8 cellular contexts compared by ENCODE assay signal in the genomic region with DNA sequence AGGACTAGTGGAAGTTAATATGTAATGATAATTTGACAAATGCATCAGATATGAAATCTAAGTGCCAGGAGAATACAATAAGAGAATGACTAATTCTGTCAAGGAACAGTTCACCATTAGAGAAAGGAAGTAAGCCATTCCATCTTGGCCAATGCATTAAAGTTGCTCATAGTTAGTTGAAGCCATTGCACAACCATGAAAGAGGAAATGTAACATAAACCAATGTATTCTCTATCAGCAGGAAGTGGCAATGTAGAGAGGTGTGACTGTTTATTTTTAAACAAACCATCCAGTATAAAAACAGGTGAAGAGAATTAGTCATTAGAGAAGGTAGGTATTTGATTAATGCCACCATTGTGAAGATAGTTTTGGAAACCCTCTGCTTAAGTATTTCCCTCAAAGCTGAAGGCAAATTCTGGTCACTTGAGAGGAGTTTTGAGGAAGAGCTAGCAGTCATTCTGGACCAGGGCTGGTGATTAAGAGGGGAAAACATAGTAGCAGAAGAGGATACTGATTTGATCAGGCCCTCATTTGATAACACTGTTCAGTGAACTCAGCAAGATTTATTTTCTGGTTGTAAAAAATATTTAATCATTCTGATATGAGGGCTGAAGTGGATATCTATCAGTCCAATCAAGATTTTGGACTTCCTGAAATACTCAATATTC. TPM values are rescaled to one million over a fixed set of nuclear protein-coding genes. Genes with fewer than 3 reads are reported as not detected.
DNase-seq lines count a peak whose midpoint lies in the region; ATAC-seq and TF ChIP-seq lines count a peak whose summit lies in the region.

No MANE protein-coding gene starts in this region.

- no peak overlapping the region for H3K27ac Mint-ChIP-seq in activated naive CD8-positive, alpha-beta T cell treated with anti-CD3 and anti-CD28 coated beads for 36 hours

- H3K4me1 ChIP-seq in PC-3 (ENCODE audit: insufficient read depth, low read length) (peaks cover 53% of the 10 kb centered on the region), suprapubic skin (peaks cover 36% of the 10 kb centered on the region)

- H3K4me2 ChIP-seq in PC-3 (ENCODE audit: low read length) = peak overlapping the region; percentile 77

- no peak for TF ChIP-seq EP300 in suprapubic skin (IDR thresholded peaks at IDR 0.05)

- peaks cover 6% of the 10 kb centered on the region for H3K4me1 Mint-ChIP-seq in activated naive CD8-positive, alpha-beta T cell treated with anti-CD3 and anti-CD28 coated beads for 36 hours

- no peaks in the 10 kb centered on the region for H3K9me3 Mint-ChIP-seq in activated naive CD8-positive, alpha-beta T cell treated with anti-CD3 and anti-CD28 coated beads for 36 hours

- H3K36me3 Mint-ChIP-seq in activated naive CD8-positive, alpha-beta T cell treated with anti-CD3 and anti-CD28 coated beads for 36 hours = no peaks in the 10 kb centered on the region

- DNase-seq in A172 (ENCODE audit: low spot score) (peak; percentile 83), PC-3 (peak; percentile 94), suprapubic skin (ENCODE audit: low spot score in 2 of 2) (no peak), NCI-H1930 (lab: John Stamatoyannopoulos, UW) (no peak), T-helper 9 cell (no peak)
- DNase-seq in activated naive CD8-positive, alpha-beta T cell treated with anti-CD3 and anti-CD28 coated beads for 36 hours = no peak

- H3K27me3 ChIP-seq in PC-3 (ENCODE audit: low read length) = no peaks in the 10 kb centered on the region
- H3K27me3 ChIP-seq in suprapubic skin = no peaks in the 10 kb centered on the region

- H3K79me2 ChIP-seq in PC-3 (ENCODE audit: low read length) = peaks cover 18% of the 10 kb centered on the region

- no peak overlapping the region for H3K4me3 Mint-ChIP-seq in activated naive CD8-positive, alpha-beta T cell treated with anti-CD3 and anti-CD28 coated beads for 36 hours

- H3K27ac ChIP-seq in PC-3 (ENCODE audit: low read length) (peak overlapping the region; percentile 97), suprapubic skin (peak overlapping the region; percentile 80)

- no peak overlapping the region for H2AFZ ChIP-seq in PC-3 (ENCODE audit: low read length)

- no peaks in the 10 kb centered on the region for H3K9me2 ChIP-seq in PC-3 (replicated peaks; ENCODE audit: low read length)

- H4K20me1 ChIP-seq in PC-3 (ENCODE audit: low read length) = no peaks in the 10 kb centered on the region

- ATAC-seq in GM19452 (IDR thresholded peaks at IDR 0.05; ENCODE audit: unreplicated experiment) = peak; percentile 75
- peak; percentile 76 for ATAC-seq in PC-3
- ATAC-seq in esophagus mucosa = peak; percentile 97

- H3K9me3 ChIP-seq in PC-3 (ENCODE audit: low read length) (no peaks in the 10 kb centered on the region), suprapubic skin (no peaks in the 10 kb centered on the region)

- CTCF ChIA-PET in PC-3 (lab: Charles Lee) = no interaction called here

- H3K4me3 ChIP-seq in PC-3 (ENCODE audit: low read length) (peak overlapping the region; percentile 50; the same call in 1 of the 2 replicates), suprapubic skin (no peak overlapping the region)

- H3K27me3 Mint-ChIP-seq in activated naive CD8-positive, alpha-beta T cell treated with anti-CD3 and anti-CD28 coated beads for 36 hours = no peaks in the 10 kb centered on the region

- no peak for TF ChIP-seq CTCF in PC-3 (conservative IDR thresholded peaks at IDR 0.05; ENCODE audit: low read depth, low read length)
- no peak for TF ChIP-seq CTCF in suprapubic skin (IDR thresholded peaks at IDR 0.05)

- intact Hi-C loops in PC-3 (cut with micrococcal nuclease) = loop anchor here (1.0 to 5.0 kb wide), 3 partner anchors 8 to 69 kb away; a partner anchor contains a TSS

- H3F3A ChIP-seq in PC-3 (ENCODE audit: low read length, unreplicated experiment) = peaks cover 14% of the 10 kb centered on the region

- TF ChIP-seq POLR2A in suprapubic skin (IDR thresholded peaks at IDR 0.05) = no peak

- POLR2A ChIA-PET in PC-3 (lab: Charles Lee; ENCODE audit: unreplicated experiment) = interaction anchor here (0.5 to 0.7 kb wide), 4 partner anchors 10 to 23 kb away, joined by 3 to 4 read pairs (median 3); no protein-coding TSS in a partner anchor

- H3K36me3 ChIP-seq in PC-3 (ENCODE audit: low read depth, low read length) = no peaks in the 10 kb centered on the region
- no peaks in the 10 kb centered on the region for H3K36me3 ChIP-seq in suprapubic skin

- no TSS peak for BruUV-seq in PC-3 (replicated peaks; lab: Mats Ljungman, UMichigan)

- H3K9ac ChIP-seq in PC-3 (ENCODE audit: low read length) = peak overlapping the region; percentile 77

RNA-seq across cellular contexts. Expression of a gene that starts 10.8 kb away (rescaled TPM):
- total RNA-seq in A172 (2014; rRNA removed; shearing (Covaris generic)) = 4,320 and 4,475 TPM in 2 replicates
- 2,114 and 2,202 TPM in 2 replicates for total RNA-seq in PC-3 (2014; rRNA removed)
- total RNA-seq in esophagus mucosa = 2,122 TPM
- total RNA-seq in suprapubic skin = 1,000 to 10,000 TPM; 1,379 to 1,734 (median 1,554) TPM
- total RNA-seq in activated naive CD8-positive, alpha-beta T cell treated with anti-CD3 and anti-CD28 coated beads for 36 hours = 10 to 100 TPM; 44.0 to 44.8 TPM

Comparison
In these comparisons a context has a peak if more than half of its experiments do, and no peak if none do; other contexts are left out.
1. DNase-seq: peak in A172 (single experiment) and PC-3 (single experiment); none in suprapubic skin (0 of 2), NCI-H1930 (0 of 2), activated naive CD8-positive, alpha-beta T cell treated with anti-CD3 and anti-CD28 coated beads for 36 hours (single experiment) and T-helper 9 cell (single experiment).
2. RNA of a gene that starts 10.8 kb away (total RNA-seq): 4,320 to 4,475 TPM in A172, 2,122 TPM in esophagus mucosa (single experiment), 2,114 to 2,202 TPM in PC-3 and 1,379 to 1,734 TPM in suprapubic skin; 44.0 to 44.8 TPM in activated naive CD8-positive, alpha-beta T cell treated with anti-CD3 and anti-CD28 coated beads for 36 hours; every median in the first group is over 10 times any median in the second.
3. Peak in every context shown above with its lines, with median percentiles within 50 percentile points of each other: ATAC-seq.